23 cellular contexts compared by ENCODE assay signal in genomic region chr20:39862613-39863012, GRCh38.
"Had no signal": no experiment of that assay in that cellular context is flagged by ENCODE, and none has a peak within 500 bp of the region (broad histone marks: within the 10 kb centered on the region; RNA-seq: fewer than 3 reads in every experiment).

No MANE protein-coding gene starts in this region.

- H3K27ac ChIP-seq: body of pancreas, colonic mucosa, foreskin keratinocyte, sigmoid colon, spleen, testis, WERI-Rb-1 had no signal

- H3K36me3 ChIP-seq: colonic mucosa, sigmoid colon, spleen, WERI-Rb-1 had no signal

- H3K9me3 Mint-ChIP-seq: activated naive CD8-positive, alpha-beta T cell treated with anti-CD3 and anti-CD28 coated beads for 36 hours; activated T-helper 1 cell treated with anti-CD3 and anti-CD28 coated beads, Interleukin-12 subunit alpha, Interleukin-12 subunit beta, Interleukin-2, Interleukin-4 antibody, amounts not matched to agents 30 ng/mL and 10 ng/mL and 1 ng/mL, durations not matched to agents 14 hours and 24 hours and 36 hours; endodermal cell; T-helper 1 cell treated with Interleukin-12 subunit alpha and Interleukin-12 subunit beta and Interleukin-4 antibody, amounts not matched to agents 30 μg/mL and 1 μg/mL, for 36 hours had no signal

- H3K9me3 ChIP-seq: body of pancreas, colonic mucosa, mucosa of descending colon, sigmoid colon, spleen, testis had no signal

- H3K27ac Mint-ChIP-seq: activated naive CD8-positive, alpha-beta T cell treated with anti-CD3 and anti-CD28 coated beads for 36 hours; activated T-helper 1 cell treated with anti-CD3 and anti-CD28 coated beads, Interleukin-12 subunit alpha, Interleukin-12 subunit beta, Interleukin-2, Interleukin-4 antibody, amounts not matched to agents 30 ng/mL and 10 ng/mL and 1 ng/mL, durations not matched to agents 14 hours and 24 hours and 36 hours; endodermal cell; naive B cell; stimulated activated memory B cell treated with anti-CD40 and anti-IgM and Interleukin-4, amounts not matched to agents 10 μg/mL and 1 μg/mL and 100 μg/mL, for 72 hours; T-helper 1 cell treated with Interleukin-12 subunit alpha and Interleukin-12 subunit beta and Interleukin-4 antibody, amounts not matched to agents 30 μg/mL and 1 μg/mL, for 36 hours; type B pancreatic cell had no signal

- H3K4me3 Mint-ChIP-seq: activated naive CD8-positive, alpha-beta T cell treated with anti-CD3 and anti-CD28 coated beads for 36 hours; activated T-helper 1 cell treated with anti-CD3 and anti-CD28 coated beads, Interleukin-12 subunit alpha, Interleukin-12 subunit beta, Interleukin-2, Interleukin-4 antibody, amounts not matched to agents 30 ng/mL and 10 ng/mL and 1 ng/mL, durations not matched to agents 14 hours and 24 hours and 36 hours; endodermal cell; naive B cell; stimulated activated memory B cell treated with anti-CD40 and anti-IgM and Interleukin-4, amounts not matched to agents 10 μg/mL and 1 μg/mL and 100 μg/mL, for 72 hours; T-helper 1 cell treated with Interleukin-12 subunit alpha and Interleukin-12 subunit beta and Interleukin-4 antibody, amounts not matched to agents 30 μg/mL and 1 μg/mL, for 36 hours; type B pancreatic cell had no signal

- ATAC-seq: body of pancreas; foreskin keratinocyte; mucosa of descending colon; stimulated activated memory B cell treated with anti-CD40 and anti-IgM and Interleukin-4, amounts not matched to agents 10 μg/mL and 1 μg/mL and 100 μg/mL, for 72 hours had no signal

- H3K4me3 ChIP-seq: body of pancreas, colonic mucosa, mucosa of descending colon, sigmoid colon, spleen, testis had no signal

- H3K27me3 Mint-ChIP-seq: type B pancreatic cell had no signal

- H3K4me1 Mint-ChIP-seq: activated naive CD8-positive, alpha-beta T cell treated with anti-CD3 and anti-CD28 coated beads for 36 hours; naive B cell; stimulated activated memory B cell treated with anti-CD40 and anti-IgM and Interleukin-4, amounts not matched to agents 10 μg/mL and 1 μg/mL and 100 μg/mL, for 72 hours had no signal

- DNase-seq: activated CD4-positive, alpha-beta T cell treated with anti-CD3 and anti-CD28 coated beads for 1 hour; activated CD4-positive, alpha-beta T cell treated with anti-CD3 and anti-CD28 coated beads, Interleukin-2, amount 50 U/mL, for 48 hours; activated naive CD8-positive, alpha-beta T cell treated with anti-CD3 and anti-CD28 coated beads for 36 hours; activated T-cell treated with anti-CD3 and anti-CD28 coated beads for 4 hours; amygdala; body of pancreas; caudate nucleus; colonic mucosa; endodermal cell; foreskin keratinocyte; glutamatergic neuron; mesenchymal stem cell; mucosa of descending colon; naive B cell; sigmoid colon; spleen; stimulated activated CD4-positive, alpha-beta T cell treated with anti-CD3 and anti-CD28 coated beads, Interleukin-4, amount 100 ng/mL, for 4 hours; testis; WERI-Rb-1 had no signal

- H3K36me3 Mint-ChIP-seq: activated naive CD8-positive, alpha-beta T cell treated with anti-CD3 and anti-CD28 coated beads for 36 hours; stimulated activated memory B cell treated with anti-CD40 and anti-IgM and Interleukin-4, amounts not matched to agents 10 μg/mL and 1 μg/mL and 100 μg/mL, for 72 hours had no signal
